In genomic region chr2:10873790-10874437, GRCh38 we compare ENCODE assay signal across 1 cellular context.
TF ChIP-seq lines count a peak whose summit lies in the region.

No MANE protein-coding gene starts in this region.

TF ChIP-seq in SK-N-SH, 30 proteins besides CTCF, POLR2A, EP300 and RAD21:
- TF ChIP-seq, protein P1, sequence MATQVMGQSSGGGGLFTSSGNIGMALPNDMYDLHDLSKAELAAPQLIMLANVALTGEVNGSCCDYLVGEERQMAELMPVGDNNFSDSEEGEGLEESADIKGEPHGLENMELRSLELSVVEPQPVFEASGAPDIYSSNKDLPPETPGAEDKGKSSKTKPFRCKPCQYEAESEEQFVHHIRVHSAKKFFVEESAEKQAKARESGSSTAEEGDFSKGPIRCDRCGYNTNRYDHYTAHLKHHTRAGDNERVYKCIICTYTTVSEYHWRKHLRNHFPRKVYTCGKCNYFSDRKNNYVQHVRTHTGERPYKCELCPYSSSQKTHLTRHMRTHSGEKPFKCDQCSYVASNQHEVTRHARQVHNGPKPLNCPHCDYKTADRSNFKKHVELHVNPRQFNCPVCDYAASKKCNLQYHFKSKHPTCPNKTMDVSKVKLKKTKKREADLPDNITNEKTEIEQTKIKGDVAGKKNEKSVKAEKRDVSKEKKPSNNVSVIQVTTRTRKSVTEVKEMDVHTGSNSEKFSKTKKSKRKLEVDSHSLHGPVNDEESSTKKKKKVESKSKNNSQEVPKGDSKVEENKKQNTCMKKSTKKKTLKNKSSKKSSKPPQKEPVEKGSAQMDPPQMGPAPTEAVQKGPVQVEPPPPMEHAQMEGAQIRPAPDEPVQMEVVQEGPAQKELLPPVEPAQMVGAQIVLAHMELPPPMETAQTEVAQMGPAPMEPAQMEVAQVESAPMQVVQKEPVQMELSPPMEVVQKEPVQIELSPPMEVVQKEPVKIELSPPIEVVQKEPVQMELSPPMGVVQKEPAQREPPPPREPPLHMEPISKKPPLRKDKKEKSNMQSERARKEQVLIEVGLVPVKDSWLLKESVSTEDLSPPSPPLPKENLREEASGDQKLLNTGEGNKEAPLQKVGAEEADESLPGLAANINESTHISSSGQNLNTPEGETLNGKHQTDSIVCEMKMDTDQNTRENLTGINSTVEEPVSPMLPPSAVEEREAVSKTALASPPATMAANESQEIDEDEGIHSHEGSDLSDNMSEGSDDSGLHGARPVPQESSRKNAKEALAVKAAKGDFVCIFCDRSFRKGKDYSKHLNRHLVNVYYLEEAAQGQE (IDR thresholded peaks at IDR 0.05; ENCODE audit: low read depth, low read length) = no peak
- no peak for TF ChIP-seq TEAD4 (IDR thresholded peaks at IDR 0.05; ENCODE audit: borderline replicate concordance, insufficient read depth)
- TF ChIP-seq RFX5 (IDR thresholded peaks at IDR 0.05; ENCODE audit: low read length) = no peak
- TF ChIP-seq, protein P2, sequence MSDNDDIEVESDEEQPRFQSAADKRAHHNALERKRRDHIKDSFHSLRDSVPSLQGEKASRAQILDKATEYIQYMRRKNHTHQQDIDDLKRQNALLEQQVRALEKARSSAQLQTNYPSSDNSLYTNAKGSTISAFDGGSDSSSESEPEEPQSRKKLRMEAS (IDR thresholded peaks at IDR 0.05; ENCODE audit: low read depth) = no peak
- TF ChIP-seq, protein P3, sequence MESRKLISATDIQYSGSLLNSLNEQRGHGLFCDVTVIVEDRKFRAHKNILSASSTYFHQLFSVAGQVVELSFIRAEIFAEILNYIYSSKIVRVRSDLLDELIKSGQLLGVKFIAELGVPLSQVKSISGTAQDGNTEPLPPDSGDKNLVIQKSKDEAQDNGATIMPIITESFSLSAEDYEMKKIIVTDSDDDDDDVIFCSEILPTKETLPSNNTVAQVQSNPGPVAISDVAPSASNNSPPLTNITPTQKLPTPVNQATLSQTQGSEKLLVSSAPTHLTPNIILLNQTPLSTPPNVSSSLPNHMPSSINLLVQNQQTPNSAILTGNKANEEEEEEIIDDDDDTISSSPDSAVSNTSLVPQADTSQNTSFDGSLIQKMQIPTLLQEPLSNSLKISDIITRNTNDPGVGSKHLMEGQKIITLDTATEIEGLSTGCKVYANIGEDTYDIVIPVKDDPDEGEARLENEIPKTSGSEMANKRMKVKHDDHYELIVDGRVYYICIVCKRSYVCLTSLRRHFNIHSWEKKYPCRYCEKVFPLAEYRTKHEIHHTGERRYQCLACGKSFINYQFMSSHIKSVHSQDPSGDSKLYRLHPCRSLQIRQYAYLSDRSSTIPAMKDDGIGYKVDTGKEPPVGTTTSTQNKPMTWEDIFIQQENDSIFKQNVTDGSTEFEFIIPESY (IDR thresholded peaks at IDR 0.05; ENCODE audit: borderline replicate concordance, low read depth) = no peak
- TF ChIP-seq IRF3 (IDR thresholded peaks at IDR 0.05; ENCODE audit: low read depth, low read length) = no peak
- no peak for TF ChIP-seq NFIC (IDR thresholded peaks at IDR 0.05; ENCODE audit: borderline replicate concordance)
- TF ChIP-seq FOSL2 (IDR thresholded peaks at IDR 0.05; ENCODE audit: borderline replicate concordance, low read depth) = no peak
- TF ChIP-seq USF1 (IDR thresholded peaks at IDR 0.05; ENCODE audit: borderline replicate concordance, low read depth) = no peak
- TF ChIP-seq RCOR1 (IDR thresholded peaks at IDR 0.05; ENCODE audit: low read length) = no peak
- TF ChIP-seq EZH2phosphoT487 (IDR thresholded peaks at IDR 0.05; ENCODE audit: borderline replicate concordance, low read depth) = no peak
- TF ChIP-seq TAF1 (IDR thresholded peaks at IDR 0.05; ENCODE audit: borderline replicate concordance, low read depth, low read length) = no peak
